ENCODE assay signal across 11 cellular contexts in genomic region chr3:186609247-186609868, GRCh38. TPM values are rescaled to one million over a fixed set of nuclear protein-coding genes. Genes with fewer than 3 reads are reported as not detected.
DNase-seq lines count a peak whose midpoint lies in the region; ATAC-seq and TF ChIP-seq lines count a peak whose summit lies in the region.
"Had no signal": no experiment of that assay in that cellular context is flagged by ENCODE, and none has a peak within 500 bp of the region (broad histone marks: within the 10 kb centered on the region; RNA-seq: fewer than 3 reads in every experiment).

No MANE protein-coding gene starts in this region.

- CTCF ChIA-PET in WTC11 (lab: Charles Lee) = interaction anchor here (1.6 to 3.6 kb wide), 2 partner anchors 8 to 12 kb away, joined by 6 to 12 read pairs; no protein-coding TSS in a partner anchor

- H3K36me3 Mint-ChIP-seq in immature natural killer cell = no peaks in the 10 kb centered on the region
- no peaks in the 10 kb centered on the region for H3K36me3 Mint-ChIP-seq in WTC11

- no peaks in the 10 kb centered on the region for H3K27me3 ChIP-seq in dorsolateral prefrontal cortex

- ATAC-seq in WTC11 = no peak; the same call in 1 of the 2 replicates

- POLR2A ChIA-PET in WTC11 (lab: Charles Lee) = no interaction called here

- no peak overlapping the region for H3K27ac ChIP-seq in C4-2B
- no peak overlapping the region for H3K27ac ChIP-seq in dorsolateral prefrontal cortex

- H3K27ac Mint-ChIP-seq in immature natural killer cell = no peak overlapping the region
- no peak overlapping the region for H3K27ac Mint-ChIP-seq in WTC11
- H3K27ac Mint-ChIP-seq: activated CD4-positive, alpha-beta T cell treated with anti-CD3 and anti-CD28 coated beads, Interleukin-2, amount 10 ng/mL, durations not matched to agents 7 days and 5 days had no signal

- peak; percentile 33 for DNase-seq in GM20000 (ENCODE audit: low spot score)
- DNase-seq in RPMI8226 = peak; percentile 29
- peak; percentile 31 for DNase-seq in iPS-NIHi7 (ENCODE audit: extremely low spot score)
- no peak for DNase-seq in immature natural killer cell
- no peak for DNase-seq in WTC11 (ENCODE audit: low spot score)
- DNase-seq in dorsolateral prefrontal cortex = no peak
- DNase-seq in LoVo (ENCODE audit: low spot score) = no peak
- DNase-seq: activated CD4-positive, alpha-beta T cell treated with anti-CD3 and anti-CD28 coated beads, Interleukin-2, amount 10 ng/mL, durations not matched to agents 7 days and 5 days; central memory CD4-positive, alpha-beta T cell; NCI-H187 treated with DMSO at 0.1 percent for 48 hours had no signal

- H3K4me3 ChIP-seq in dorsolateral prefrontal cortex = no peak overlapping the region

- H3K9me3 Mint-ChIP-seq in immature natural killer cell = no peaks in the 10 kb centered on the region
- no peaks in the 10 kb centered on the region for H3K9me3 Mint-ChIP-seq in WTC11
- H3K9me3 Mint-ChIP-seq: activated CD4-positive, alpha-beta T cell treated with anti-CD3 and anti-CD28 coated beads, Interleukin-2, amount 10 ng/mL, durations not matched to agents 7 days and 5 days had no signal

- H3K27me3 Mint-ChIP-seq in immature natural killer cell (ENCODE audit: low read depth in 3 of 3) = peaks cover 1 to 14% (median 2%) of the 10 kb centered on the region in 3 donors
- no peaks in the 10 kb centered on the region; the same call in 1 of the 2 replicates for H3K27me3 Mint-ChIP-seq in WTC11 (ENCODE audit: low read depth)

- intact Hi-C loops in dorsolateral prefrontal cortex (cut with DNase I) = no loop called here

- H3K4me1 Mint-ChIP-seq in immature natural killer cell (peaks cover 1 to 3% of the 10 kb centered on the region in 2 donors), WTC11 (peaks cover 2% of the 10 kb centered on the region)

- H3K4me3 Mint-ChIP-seq in immature natural killer cell = no peak overlapping the region
- H3K4me3 Mint-ChIP-seq in WTC11 = no peak overlapping the region
- H3K4me3 Mint-ChIP-seq: activated CD4-positive, alpha-beta T cell treated with anti-CD3 and anti-CD28 coated beads, Interleukin-2, amount 10 ng/mL, durations not matched to agents 7 days and 5 days had no signal

- TF ChIP-seq CTCF in C4-2B (conservative IDR thresholded peaks at IDR 0.05) = peak; percentile 40
- TF ChIP-seq CTCF in GM20000 (IDR thresholded peaks at IDR 0.05; ENCODE audit: extremely low read depth, missing control alignments) = peak; percentile 6
- TF ChIP-seq CTCF in WTC11 (IDR thresholded peaks at IDR 0.05) = no peak
- TF ChIP-seq CTCF in dorsolateral prefrontal cortex (IDR thresholded peaks at IDR 0.05 in 54 of 56, conservative IDR thresholded peaks at IDR 0.05 in 2 of 56; ENCODE audit: low read depth in 1 of 56, partially characterized antibody in 56 of 56) = no peak

TF ChIP-seq in WTC11, 78 proteins besides CTCF, POLR2A, EP300 and RAD21:
- TF ChIP-seq JUN (CRISPR knock-in tag; IDR thresholded peaks at IDR 0.05) = no peak
- TF ChIP-seq E2F1 (CRISPR knock-in tag; IDR thresholded peaks at IDR 0.05) = no peak
- TF ChIP-seq SP1 (CRISPR knock-in tag; conservative IDR thresholded peaks at IDR 0.05) = no peak
- no peak for TF ChIP-seq NFE2L1 (CRISPR knock-in tag; IDR thresholded peaks at IDR 0.05)
- no peak for TF ChIP-seq NFYB (CRISPR knock-in tag; conservative IDR thresholded peaks at IDR 0.05; ENCODE audit: low read depth)
- no peak for TF ChIP-seq ZNF121 (CRISPR knock-in tag; IDR thresholded peaks at IDR 0.05)
- no peak for TF ChIP-seq IRF1 (CRISPR knock-in tag; IDR thresholded peaks at IDR 0.05)
- TF ChIP-seq TEAD4 (CRISPR knock-in tag; IDR thresholded peaks at IDR 0.05) = no peak
- TF ChIP-seq ZMAT4 (CRISPR knock-in tag; IDR thresholded peaks at IDR 0.05) = no peak
- TF ChIP-seq FOXK1 (CRISPR knock-in tag; IDR thresholded peaks at IDR 0.05) = no peak
- TF ChIP-seq MAX (CRISPR knock-in tag; IDR thresholded peaks at IDR 0.05) = no peak
- no peak for TF ChIP-seq KAT7 (CRISPR knock-in tag; IDR thresholded peaks at IDR 0.05; ENCODE audit: borderline replicate concordance)
- TF ChIP-seq RORB (CRISPR knock-in tag; IDR thresholded peaks at IDR 0.05) = no peak
TF ChIP-seq in WTC11: peak in this region for 0.

RNA-seq across cellular contexts. Expression of gene AHSG, which starts 3.5 kb away (rescaled TPM):
- polyA plus RNA-seq in immature natural killer cell = not detected
- 1.5 to 1.9 TPM (median 1.8 TPM) in 3 replicates for total RNA-seq in WTC11 (2021)
- 1 to 10 TPM in 5 of 120 experiments, under 1 TPM in 62, not detected in 53; 0.25 to 1.4 (median 0.52) TPM for total RNA-seq in dorsolateral prefrontal cortex
- total RNA-seq: activated CD4-positive, alpha-beta T cell treated with anti-CD3 and anti-CD28 coated beads, Interleukin-2, amount 10 ng/mL, durations not matched to agents 7 days and 5 days had no signal

RNA-seq across cellular contexts. Expression of gene FETUB, which starts 30.8 kb away (rescaled TPM):
- polyA plus RNA-seq in immature natural killer cell = not detected
- total RNA-seq in WTC11 (2021) (not detected in 3 replicates), dorsolateral prefrontal cortex (1 to 10 TPM in 14 of 120 experiments, under 1 TPM in 51, not detected in 55; 0.29 to 2.1 (median 0.60) TPM)
- total RNA-seq: activated CD4-positive, alpha-beta T cell treated with anti-CD3 and anti-CD28 coated beads, Interleukin-2, amount 10 ng/mL, durations not matched to agents 7 days and 5 days had no signal

RNA-seq across cellular contexts. Expression of gene DNAJB11, which starts 38.8 kb away (rescaled TPM):
- polyA plus RNA-seq in immature natural killer cell = 10 to 100 TPM; 61.3 to 89.6 (median 81.0) TPM
- total RNA-seq in WTC11 (2021) (44.2 to 56.3 TPM (median 47.8 TPM) in 3 replicates), dorsolateral prefrontal cortex (10 to 100 TPM; 13.8 to 50.8 (median 25.0) TPM)

RNA-seq across cellular contexts. Expression of gene TBCCD1, which starts 42.2 kb away (rescaled TPM):
- 10 to 100 TPM; 18.8 to 32.4 (median 21.6) TPM for polyA plus RNA-seq in immature natural killer cell
- 10.6 to 11.5 TPM (median 11.3 TPM) in 3 replicates for total RNA-seq in WTC11 (2021)
- 10 to 100 TPM in 112 of 120 experiments, 1 to 10 TPM in 8; 9.0 to 18.1 (median 12.5) TPM for total RNA-seq in dorsolateral prefrontal cortex

RNA-seq across cellular contexts. Expression of gene HRG, which starts 56.5 kb away (rescaled TPM):
- polyA plus RNA-seq in immature natural killer cell = not detected
- 0.11 to 0.24 TPM (median 0.11 TPM) in 3 replicates for total RNA-seq in WTC11 (2021)
- total RNA-seq in dorsolateral prefrontal cortex = 1 to 10 TPM in 1 of 120 experiments, under 1 TPM in 10, not detected in 109; 0.14 to 1.0 (median 0.42) TPM
- total RNA-seq: activated CD4-positive, alpha-beta T cell treated with anti-CD3 and anti-CD28 coated beads, Interleukin-2, amount 10 ng/mL, durations not matched to agents 7 days and 5 days had no signal

Comparison
In these comparisons a context has a peak if more than half of its experiments do, and no peak if none do; other contexts are left out.
1. CTCF ChIP-seq: peak in C4-2B (single experiment) and GM20000 (single experiment); none in WTC11 (single experiment) and dorsolateral prefrontal cortex (0 of 56).
2. DNase-seq: peak in GM20000 (single experiment), RPMI8226 (single experiment) and iPS-NIHi7 (single experiment); none in immature natural killer cell (0 of 3), WTC11 (single experiment), dorsolateral prefrontal cortex (0 of 10) and LoVo (single experiment).